ENCODE assay signal across 15 cellular contexts in the genomic region with DNA sequence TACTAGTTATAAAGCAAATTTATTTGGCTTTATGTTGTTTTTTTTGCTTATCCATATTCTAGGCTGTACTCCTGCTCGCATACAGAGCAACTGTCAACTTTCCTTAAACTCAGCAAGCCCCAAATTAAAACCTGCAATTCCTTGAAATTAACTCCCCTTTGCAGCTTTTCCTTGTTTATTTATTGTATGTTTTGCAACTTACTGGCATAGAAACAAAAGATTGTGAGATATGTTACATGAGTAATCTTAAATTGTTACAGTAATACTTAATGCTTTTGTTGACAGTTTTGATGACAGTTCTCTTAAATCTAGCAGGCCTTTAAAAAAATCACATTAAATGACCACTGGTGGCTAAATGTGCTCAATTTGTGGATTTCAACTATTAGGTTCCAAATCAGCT. TPM values are rescaled to one million over a fixed set of nuclear protein-coding genes. Genes with fewer than 3 reads are reported as not detected.
DNase-seq lines count a peak whose midpoint lies in the region; ATAC-seq and TF ChIP-seq lines count a peak whose summit lies in the region.
"Had no signal": no experiment of that assay in that cellular context is flagged by ENCODE, and none has a peak within 500 bp of the region (broad histone marks: within the 10 kb centered on the region; RNA-seq: fewer than 3 reads in every experiment).

No MANE protein-coding gene starts in this region.

- in situ Hi-C loops in GM13977 (cut with MboI; ENCODE audit: low pct_unique_long_range_greater_than_20kb, low sequenced_read_pairs, unreplicated experiment): no loop called here

- CTCF ChIA-PET in activated CD8-positive, alpha-beta memory T cell treated with anti-CD3 and anti-CD28 coated beads, Interleukin-2, amount 10 ng/mL, durations not matched to agents 7 days and 5 days (lab: Charles Lee): no interaction called here
- CTCF ChIA-PET in activated CD8-positive, alpha-beta T cell treated with anti-CD3 and anti-CD28 coated beads for 36 hours (lab: Charles Lee): interaction anchor here (1.4 kb wide), 1 partner anchor 45 kb away, joined by 4 read pairs; no protein-coding TSS in a partner anchor

- H3K4me3 ChIP-seq in fibroblast of pulmonary artery (replicated peaks; ENCODE audit: low read depth, low read length) (peak overlapping the region; percentile 90), prostate gland (no peak overlapping the region), spleen (peak overlapping the region in 3 of 8 donors; percentile 66 to 96 (median 93))
- H3K4me3 ChIP-seq: thyroid gland had no signal

- DNase-seq in activated CD8-positive, alpha-beta memory T cell treated with anti-CD3 and anti-CD28 coated beads, Interleukin-2, amount 10 ng/mL, durations not matched to agents 7 days and 5 days: no peak
- DNase-seq in activated CD8-positive, alpha-beta memory T cell treated with anti-CD3 and anti-CD28 coated beads for 24 hours: no peak
- no peak for DNase-seq in activated CD8-positive, alpha-beta T cell treated with anti-CD3 and anti-CD28 coated beads for 36 hours
- DNase-seq in fibroblast of pulmonary artery (ENCODE audit: low read depth) (no peak), prostate gland (ENCODE audit: low spot score) (no peak), spleen (no peak), GM13977 (ENCODE audit: low spot score) (no peak)
- no peak for DNase-seq in stimulated activated effector memory CD8-positive, alpha-beta T cell treated with anti-CD3 and anti-CD28 coated beads, Interleukin-12 subunit alpha, Interleukin-12 subunit beta, amount 100 ng/mL, for 72 hours (ENCODE audit: low spot score in 2 of 2)
- DNase-seq: glutamatergic neuron; NCI-H1436; RPMI8226; stimulated activated CD4-positive, alpha-beta T cell treated with anti-CD3 and anti-CD28 coated beads, Interleukin-1b, Interleukin-23, amount 100 ng/mL, for 48 hours; thyroid gland had no signal

- H3K27ac ChIP-seq in prostate gland: no peak overlapping the region
- peak overlapping the region in 1 of 8 donors; percentile 7 for H3K27ac ChIP-seq in spleen
- H3K27ac ChIP-seq: HL-60, thyroid gland had no signal

- peak overlapping the region; percentile 48 for H3K4me3 Mint-ChIP-seq in activated CD8-positive, alpha-beta memory T cell treated with anti-CD3 and anti-CD28 coated beads, Interleukin-2, amount 10 ng/mL, durations not matched to agents 7 days and 5 days
- H3K4me3 Mint-ChIP-seq in activated CD8-positive, alpha-beta T cell treated with anti-CD3 and anti-CD28 coated beads for 36 hours: peak overlapping the region; percentile 92
- H3K4me3 Mint-ChIP-seq in stimulated activated effector memory CD8-positive, alpha-beta T cell treated with anti-CD3 and anti-CD28 coated beads, Interleukin-12 subunit alpha, Interleukin-12 subunit beta, amount 100 ng/mL, for 72 hours: peak overlapping the region; percentile 95

- WGBS in prostate gland: 40% methylated on average over 1 of the region's 1 CpG
- 28 to 79% (median 66%) methylated on average over 1 of the region's 1 CpG for WGBS in spleen, 5 donors

- peaks cover 56% of the 10 kb centered on the region for H3K36me3 Mint-ChIP-seq in activated CD8-positive, alpha-beta memory T cell treated with anti-CD3 and anti-CD28 coated beads, Interleukin-2, amount 10 ng/mL, durations not matched to agents 7 days and 5 days
- H3K36me3 Mint-ChIP-seq in activated CD8-positive, alpha-beta T cell treated with anti-CD3 and anti-CD28 coated beads for 36 hours (ENCODE audit: low read depth): peaks cover 75% of the 10 kb centered on the region
- H3K36me3 Mint-ChIP-seq in stimulated activated effector memory CD8-positive, alpha-beta T cell treated with anti-CD3 and anti-CD28 coated beads, Interleukin-12 subunit alpha, Interleukin-12 subunit beta, amount 100 ng/mL, for 72 hours: peaks cover 100% of the 10 kb centered on the region

- POLR2A ChIA-PET in activated CD8-positive, alpha-beta T cell treated with anti-CD3 and anti-CD28 coated beads for 36 hours (lab: Charles Lee): interaction anchor here (0.6 to 3.5 kb wide), 4 partner anchors 8 to 11 kb away, joined by 3 to 16 read pairs (median 4); no protein-coding TSS in a partner anchor

- H3K9me3 ChIP-seq in prostate gland: no peaks in the 10 kb centered on the region
- H3K9me3 ChIP-seq in spleen: no peaks in the 10 kb centered on the region
- H3K9me3 ChIP-seq: thyroid gland had no signal

- intact Hi-C loops in activated CD8-positive, alpha-beta T cell treated with anti-CD3 and anti-CD28 coated beads for 36 hours (cut with micrococcal nuclease): loop anchor here (10.0 kb wide), 2 partner anchors 64 to 106 kb away; a partner anchor contains a TSS
- intact Hi-C loops in prostate gland (cut with DNase I) (loop anchor here (10.0 kb wide), 1 partner anchor 254 kb away; a partner anchor contains a TSS), spleen (cut with DNase I; ENCODE audit: low total_unique reads) (no loop called here)

- no peaks in the 10 kb centered on the region for H3K27me3 Mint-ChIP-seq in activated CD8-positive, alpha-beta memory T cell treated with anti-CD3 and anti-CD28 coated beads, Interleukin-2, amount 10 ng/mL, durations not matched to agents 7 days and 5 days
- H3K27me3 Mint-ChIP-seq in activated CD8-positive, alpha-beta T cell treated with anti-CD3 and anti-CD28 coated beads for 36 hours: no peaks in the 10 kb centered on the region

- no peak overlapping the region for H3K27ac Mint-ChIP-seq in activated CD8-positive, alpha-beta memory T cell treated with anti-CD3 and anti-CD28 coated beads, Interleukin-2, amount 10 ng/mL, durations not matched to agents 7 days and 5 days
- H3K27ac Mint-ChIP-seq in activated CD8-positive, alpha-beta T cell treated with anti-CD3 and anti-CD28 coated beads for 36 hours: peak overlapping the region; percentile 73
- H3K27ac Mint-ChIP-seq in stimulated activated effector memory CD8-positive, alpha-beta T cell treated with anti-CD3 and anti-CD28 coated beads, Interleukin-12 subunit alpha, Interleukin-12 subunit beta, amount 100 ng/mL, for 72 hours: peak overlapping the region; percentile 100

- H3K4me1 ChIP-seq in prostate gland (replicated peaks) (no peaks in the 10 kb centered on the region), spleen (peaks cover 48 to 67% (median 56%) of the 10 kb centered on the region in 6 donors)

- no peak for TF ChIP-seq CTCF in activated CD8-positive, alpha-beta T cell treated with anti-CD3 and anti-CD28 coated beads for 36 hours (IDR thresholded peaks at IDR 0.05)
- TF ChIP-seq CTCF in fibroblast of pulmonary artery (IDR thresholded peaks at IDR 0.05; ENCODE audit: low read length, missing control alignments): no peak
- no peak for TF ChIP-seq CTCF in prostate gland (IDR thresholded peaks at IDR 0.05)
- no peak for TF ChIP-seq CTCF in spleen (IDR thresholded peaks at IDR 0.05 in 8 of 11, conservative IDR thresholded peaks at IDR 0.05 in 3 of 11)
- no peak for TF ChIP-seq CTCF in GM13977 (IDR thresholded peaks at IDR 0.05; ENCODE audit: extremely low read depth, insufficient read depth, missing control alignments)

- TF ChIP-seq POLR2A in prostate gland (IDR thresholded peaks at IDR 0.05): no peak
- TF ChIP-seq POLR2A in spleen (IDR thresholded peaks at IDR 0.05): no peak

- H3K9me3 Mint-ChIP-seq in activated CD8-positive, alpha-beta memory T cell treated with anti-CD3 and anti-CD28 coated beads, Interleukin-2, amount 10 ng/mL, durations not matched to agents 7 days and 5 days (ENCODE audit: low read depth): no peaks in the 10 kb centered on the region
- no peaks in the 10 kb centered on the region for H3K9me3 Mint-ChIP-seq in activated CD8-positive, alpha-beta T cell treated with anti-CD3 and anti-CD28 coated beads for 36 hours
- no peaks in the 10 kb centered on the region for H3K9me3 Mint-ChIP-seq in stimulated activated effector memory CD8-positive, alpha-beta T cell treated with anti-CD3 and anti-CD28 coated beads, Interleukin-12 subunit alpha, Interleukin-12 subunit beta, amount 100 ng/mL, for 72 hours

- H3K4me1 Mint-ChIP-seq in activated CD8-positive, alpha-beta memory T cell treated with anti-CD3 and anti-CD28 coated beads, Interleukin-2, amount 10 ng/mL, durations not matched to agents 7 days and 5 days: peaks cover 31% of the 10 kb centered on the region
- peaks cover 33% of the 10 kb centered on the region for H3K4me1 Mint-ChIP-seq in activated CD8-positive, alpha-beta T cell treated with anti-CD3 and anti-CD28 coated beads for 36 hours (ENCODE audit: low read depth)
- peaks cover 46% of the 10 kb centered on the region for H3K4me1 Mint-ChIP-seq in stimulated activated effector memory CD8-positive, alpha-beta T cell treated with anti-CD3 and anti-CD28 coated beads, Interleukin-12 subunit alpha, Interleukin-12 subunit beta, amount 100 ng/mL, for 72 hours

- no peak for ATAC-seq in activated CD8-positive, alpha-beta memory T cell treated with anti-CD3 and anti-CD28 coated beads, Interleukin-2, amount 10 ng/mL, durations not matched to agents 7 days and 5 days
- no peak for ATAC-seq in activated CD8-positive, alpha-beta T cell treated with anti-CD3 and anti-CD28 coated beads for 36 hours
- no peak for ATAC-seq in stimulated activated effector memory CD8-positive, alpha-beta T cell treated with anti-CD3 and anti-CD28 coated beads, Interleukin-12 subunit alpha, Interleukin-12 subunit beta, amount 100 ng/mL, for 72 hours
- ATAC-seq: activated CD4-positive, CD25-positive, alpha-beta regulatory T cell treated with anti-CD3 and anti-CD28 coated beads, Interleukin-2, amount 50 U/mL, for 24 hours had no signal

- H3K27me3 ChIP-seq in prostate gland (replicated peaks; ENCODE audit: insufficient read depth) (no peaks in the 10 kb centered on the region), spleen (replicated peaks in 1 of 7) (no peaks in the 10 kb centered on the region)
- H3K27me3 ChIP-seq: thyroid gland had no signal

- H3K36me3 ChIP-seq in prostate gland (peaks cover 0 to 6% of the 10 kb centered on the region in 2 donors), spleen (peaks cover 0 to 64% (median 48%) of the 10 kb centered on the region in 6 donors)

RNA-seq across cellular contexts. Expression of a gene that starts 4.5 kb away (rescaled TPM):
- total RNA-seq in activated CD8-positive, alpha-beta memory T cell treated with anti-CD3 and anti-CD28 coated beads, Interleukin-2, amount 10 ng/mL, durations not matched to agents 7 days and 5 days: 100 to 1,000 TPM; 198 to 253 TPM
- total RNA-seq in activated CD8-positive, alpha-beta T cell treated with anti-CD3 and anti-CD28 coated beads for 36 hours: 100 to 1,000 TPM; 172 to 181 TPM
- total RNA-seq in prostate gland: 100 to 1,000 TPM; 107 to 115 TPM
- total RNA-seq in spleen: 100 to 1,000 TPM; 248 to 448 (median 360) TPM
- 10 to 100 TPM; 43.8 to 76.0 (median 61.2) TPM for polyA plus RNA-seq in spleen
